14 cellular contexts compared by ENCODE assay signal in genomic region chr3:58581328-58582091, GRCh38. TPM values are rescaled to one million over a fixed set of nuclear protein-coding genes. Genes with fewer than 3 reads are reported as not detected.
DNase-seq lines count a peak whose midpoint lies in the region; ATAC-seq, FAIRE-seq and TF ChIP-seq lines count a peak whose summit lies in the region.
"Had no signal": no experiment of that assay in that cellular context is flagged by ENCODE, and none has a peak within 500 bp of the region (broad histone marks: within the 10 kb centered on the region; RNA-seq: fewer than 3 reads in every experiment).

No MANE protein-coding gene starts in this region.

- H3K4me1 ChIP-seq in prostate gland (replicated peaks): peaks cover 14% of the 10 kb centered on the region

- TF ChIP-seq CTCF in prostate gland (IDR thresholded peaks at IDR 0.05): no peak

- no peaks in the 10 kb centered on the region for H3K9me3 ChIP-seq in prostate gland
- H3K9me3 ChIP-seq: ovary had no signal

- DNase-seq in H7 (peak; percentile 65), OCI-M1 (lab: John Stamatoyannopoulos, UW) (peak; percentile 12), epidermal melanocyte (ENCODE audit: insufficient read length, low spot score) (peak; percentile 23), prostate gland (ENCODE audit: low spot score) (no peak), GM19239 (ENCODE audit: insufficient read length, low spot score) (no peak)
- DNase-seq: activated CD4-positive, alpha-beta T cell treated with anti-CD3 and anti-CD28 coated beads, Interleukin-2, amount 10 ng/mL, durations not matched to agents 7 days and 5 days; activated effector memory CD4-positive, alpha-beta T cell treated with anti-CD3 and anti-CD28 coated beads, Interleukin-2, amount 50 U/mL, for 16 hours; Karpas-422; ovary; stimulated activated CD4-positive, alpha-beta T cell treated with anti-CD3 and anti-CD28 coated beads, Interleukin-2, amount 100 ng/mL, for 48 hours; stimulated activated naive CD4-positive, alpha-beta T cell had no signal

- no peak for ATAC-seq in HG03521 (IDR thresholded peaks at IDR 0.05; ENCODE audit: unreplicated experiment)
- no peak for ATAC-seq in GM19467 (IDR thresholded peaks at IDR 0.05; ENCODE audit: unreplicated experiment)

- peak overlapping the region; percentile 6 to 29 for H3K27ac ChIP-seq in prostate gland
- H3K27ac ChIP-seq: ovary had no signal

- H3K36me3 ChIP-seq in H7 (replicated peaks; ENCODE audit: control insufficient read depth, insufficient read depth, low read length) (no peaks in the 10 kb centered on the region), prostate gland (no peaks in the 10 kb centered on the region)
- H3K36me3 ChIP-seq: ovary had no signal

- TF ChIP-seq POLR2A in prostate gland (IDR thresholded peaks at IDR 0.05): no peak

- intact Hi-C loops in prostate gland (cut with DNase I): no loop called here

- peaks cover 28% of the 10 kb centered on the region for H3K27me3 ChIP-seq in H7 (ENCODE audit: control insufficient read depth, insufficient read depth, low read length)
- H3K27me3 ChIP-seq in prostate gland (replicated peaks; ENCODE audit: insufficient read depth): peaks cover under 1% of the 10 kb centered on the region
- H3K27me3 ChIP-seq: ovary had no signal

- 25% methylated on average over 11 of the region's 11 CpGs for WGBS in prostate gland

- H3K4me3 ChIP-seq in H7 (ENCODE audit: insufficient read depth, low read depth, low read length) (no peak overlapping the region), prostate gland (no peak overlapping the region)
- H3K4me3 ChIP-seq: ovary had no signal

- FAIRE-seq in GM19239 (lab: Jason Lieb, UNC): no peak
- FAIRE-seq: colon had no signal

RNA-seq across cellular contexts. Expression of gene FAM107A, which starts 4.3 kb away (rescaled TPM):
- 0.07 TPM in 1 of 2 replicates, not detected in the other for total RNA-seq in H7 (2014; rRNA removed; shearing (Covaris generic))
- 10 to 100 TPM; 54.5 to 80.2 TPM for total RNA-seq in prostate gland
- total RNA-seq: activated CD4-positive, alpha-beta T cell treated with anti-CD3 and anti-CD28 coated beads, Interleukin-2, amount 10 ng/mL, durations not matched to agents 7 days and 5 days had no signal

RNA-seq across cellular contexts. Expression of gene ACOX2, which starts 44.5 kb away (rescaled TPM):
- 2.9 and 4.2 TPM in 2 replicates for total RNA-seq in H7 (2014; rRNA removed; shearing (Covaris generic))
- total RNA-seq in prostate gland: 10 to 100 TPM; 19.7 to 42.5 TPM
- total RNA-seq: activated CD4-positive, alpha-beta T cell treated with anti-CD3 and anti-CD28 coated beads, Interleukin-2, amount 10 ng/mL, durations not matched to agents 7 days and 5 days had no signal

Comparison
In these comparisons a context has a peak if more than half of its experiments do, and no peak if none do; other contexts are left out.
1. DNase-seq: peak in H7 (single experiment), OCI-M1 (single experiment) and epidermal melanocyte (single experiment); none in prostate gland (single experiment) and GM19239 (single experiment).
2. RNA of gene FAM107A, which starts 4.3 kb away (total RNA-seq): 54.5 to 80.2 TPM in prostate gland; 0.07 TPM in H7; every median in the first group is over 10 times any median in the second.